ENCODE assay signal across 1 cellular context in the genomic region with DNA sequence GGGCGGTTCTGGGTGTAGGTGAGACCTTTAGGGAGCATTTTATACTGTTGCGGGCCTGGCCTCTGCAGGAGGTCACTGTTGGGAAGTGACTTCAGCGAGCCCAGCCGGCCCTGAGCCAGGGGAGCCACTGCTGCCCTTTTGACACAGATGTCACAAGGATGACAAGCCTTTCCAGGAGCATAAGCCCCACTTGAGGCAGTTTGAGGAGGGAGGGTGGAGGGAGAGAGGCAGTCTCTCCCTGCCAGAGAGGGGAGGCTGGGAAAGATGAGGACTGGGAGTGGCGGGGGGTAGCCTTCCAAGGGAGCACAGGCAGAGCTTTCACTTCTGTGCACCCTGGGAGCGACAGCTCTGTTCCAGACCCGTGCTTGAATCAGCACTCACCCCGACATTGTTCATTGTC.
TF ChIP-seq lines count a peak whose summit lies in the region.

No MANE protein-coding gene starts in this region.

TF ChIP-seq in WTC11, 78 proteins besides CTCF, POLR2A, EP300 and RAD21 (continued from another document):
- TF ChIP-seq, protein P1, sequence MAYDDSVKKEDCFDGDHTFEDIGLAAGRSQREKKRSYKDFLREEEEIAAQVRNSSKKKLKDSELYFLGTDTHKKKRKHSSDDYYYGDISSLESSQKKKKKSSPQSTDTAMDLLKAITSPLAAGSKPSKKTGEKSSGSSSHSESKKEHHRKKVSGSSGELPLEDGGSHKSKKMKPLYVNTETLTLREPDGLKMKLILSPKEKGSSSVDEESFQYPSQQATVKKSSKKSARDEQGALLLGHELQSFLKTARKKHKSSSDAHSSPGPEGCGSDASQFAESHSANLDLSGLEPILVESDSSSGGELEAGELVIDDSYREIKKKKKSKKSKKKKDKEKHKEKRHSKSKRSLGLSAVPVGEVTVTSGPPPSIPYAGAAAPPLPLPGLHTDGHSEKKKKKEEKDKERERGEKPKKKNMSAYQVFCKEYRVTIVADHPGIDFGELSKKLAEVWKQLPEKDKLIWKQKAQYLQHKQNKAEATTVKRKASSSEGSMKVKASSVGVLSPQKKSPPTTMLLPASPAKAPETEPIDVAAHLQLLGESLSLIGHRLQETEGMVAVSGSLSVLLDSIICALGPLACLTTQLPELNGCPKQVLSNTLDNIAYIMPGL (CRISPR knock-in tag; IDR thresholded peaks at IDR 0.05), result no peak
- TF ChIP-seq ZBTB21 (CRISPR knock-in tag; IDR thresholded peaks at IDR 0.05; ENCODE audit: borderline replicate concordance) (no peak), NR1H2 (CRISPR knock-in tag; IDR thresholded peaks at IDR 0.05) (no peak), SMAD4 (CRISPR knock-in tag; IDR thresholded peaks at IDR 0.05) (no peak)
- TF ChIP-seq, protein P2, sequence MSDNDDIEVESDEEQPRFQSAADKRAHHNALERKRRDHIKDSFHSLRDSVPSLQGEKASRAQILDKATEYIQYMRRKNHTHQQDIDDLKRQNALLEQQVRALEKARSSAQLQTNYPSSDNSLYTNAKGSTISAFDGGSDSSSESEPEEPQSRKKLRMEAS (CRISPR knock-in tag; IDR thresholded peaks at IDR 0.05), result no peak
- TF ChIP-seq, protein P3, sequence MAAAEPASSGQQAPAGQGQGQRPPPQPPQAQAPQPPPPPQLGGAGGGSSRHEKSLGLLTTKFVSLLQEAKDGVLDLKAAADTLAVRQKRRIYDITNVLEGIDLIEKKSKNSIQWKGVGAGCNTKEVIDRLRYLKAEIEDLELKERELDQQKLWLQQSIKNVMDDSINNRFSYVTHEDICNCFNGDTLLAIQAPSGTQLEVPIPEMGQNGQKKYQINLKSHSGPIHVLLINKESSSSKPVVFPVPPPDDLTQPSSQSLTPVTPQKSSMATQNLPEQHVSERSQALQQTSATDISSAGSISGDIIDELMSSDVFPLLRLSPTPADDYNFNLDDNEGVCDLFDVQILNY (CRISPR knock-in tag; IDR thresholded peaks at IDR 0.05), result no peak
